In the genomic region with DNA sequence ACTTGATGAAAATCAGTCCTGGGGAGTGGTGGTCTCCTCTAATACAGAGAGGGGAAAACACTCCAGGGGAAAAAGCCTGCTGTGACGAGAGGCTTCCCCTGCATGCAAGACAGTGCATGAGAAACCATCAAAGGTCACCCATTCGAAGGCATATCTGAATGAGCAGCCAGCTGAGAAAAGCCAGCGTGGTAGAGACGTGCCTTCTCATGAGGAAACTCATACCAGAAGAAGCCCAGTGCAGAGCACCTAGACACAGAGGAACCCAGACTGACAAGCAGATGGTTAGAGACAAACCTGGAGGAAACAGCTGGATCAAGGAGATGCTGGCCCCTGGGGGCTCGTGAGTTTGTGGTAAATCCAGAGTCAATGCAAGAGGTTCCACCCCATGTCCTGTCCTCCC, we compare ENCODE assay signal across 29 cellular contexts.
DNase-seq lines count a peak whose midpoint lies in the region; ATAC-seq and TF ChIP-seq lines count a peak whose summit lies in the region.
"Had no signal": no experiment of that assay in that cellular context is flagged by ENCODE, and none has a peak within 500 bp of the region (broad histone marks: within the 10 kb centered on the region; RNA-seq: fewer than 3 reads in every experiment).

No MANE protein-coding gene starts in this region.

- no peaks in the 10 kb centered on the region for H3K9me3 Mint-ChIP-seq in type B pancreatic cell

- DNase-seq in activated CD4-positive, CD25-positive, alpha-beta regulatory T cell treated with anti-CD3 and anti-CD28 coated beads, Interleukin-2, amount 50 U/mL, for 72 hours, result peak; percentile 13
- DNase-seq in activated CD4-positive, CD25-positive, alpha-beta regulatory T cell (lab: John Stamatoyannopoulos, UW), result no peak
- DNase-seq in D341Med (ENCODE audit: low spot score) (peak; percentile 3), left lobe of liver (ENCODE audit: low spot score) (peak; percentile 11), type B pancreatic cell (ENCODE audit: extremely low spot score, unreplicated experiment) (peak; percentile 34), T-helper 9 cell (no peak), SK-N-DZ (ENCODE audit: low spot score) (no peak)
- DNase-seq: Caco-2; DMS 273 treated with DMSO at 0.1 percent for 48 hours; DMS79; EL; GF-D8; GOT3; HCEC 1CT; Kasumi-1; MV-4-11; NCI-H1105 treated with DMSO at 0.1 percent for 48 hours; NCI-H146; NCI-H1930; NCI-H446 treated with DMSO at 0.1 percent for 48 hours; NCI-H526; NCI-H82; NK-92 treated with Interleukin-12 subunit alpha and Interleukin-12 subunit beta, amount 100 ng/mL, for 24 hours; PC-9; RPMI8226; SHP77 treated with DMSO at 0.1 percent for 48 hours had no signal

- H3K4me3 Mint-ChIP-seq in type B pancreatic cell, result no peak overlapping the region
- H3K4me3 Mint-ChIP-seq: B cell; CD8-positive, alpha-beta T cell had no signal

- no peaks in the 10 kb centered on the region for H3K4me1 Mint-ChIP-seq in type B pancreatic cell (ENCODE audit: unreplicated experiment)
- H3K4me1 Mint-ChIP-seq: B cell had no signal

- no peak overlapping the region for H3K27ac Mint-ChIP-seq in type B pancreatic cell
- H3K27ac Mint-ChIP-seq: B cell; CD8-positive, alpha-beta T cell had no signal

- no peaks in the 10 kb centered on the region for H3K36me3 Mint-ChIP-seq in type B pancreatic cell
- H3K36me3 Mint-ChIP-seq: CD8-positive, alpha-beta T cell had no signal

- peaks cover 23% of the 10 kb centered on the region for H3K27me3 Mint-ChIP-seq in type B pancreatic cell
- H3K27me3 Mint-ChIP-seq: B cell had no signal

- TF ChIP-seq CTCF in type B pancreatic cell (conservative IDR thresholded peaks at IDR 0.05), result no peak

- no peak for ATAC-seq in left lobe of liver
- ATAC-seq: CD8-positive, alpha-beta T cell; K562 had no signal

Comparison
In these comparisons a context has a peak if more than half of its experiments do, and no peak if none do; other contexts are left out.
1. DNase-seq: peak in activated CD4-positive, CD25-positive, alpha-beta regulatory T cell treated with anti-CD3 and anti-CD28 coated beads, Interleukin-2, amount 50 U/mL, for 72 hours (single experiment), D341Med (single experiment), left lobe of liver (single experiment) and type B pancreatic cell (single experiment); none in activated CD4-positive, CD25-positive, alpha-beta regulatory T cell (0 of 4), T-helper 9 cell (single experiment) and SK-N-DZ (single experiment).